Comparison of ENCODE assay signal across 8 cellular contexts in the genomic region with DNA sequence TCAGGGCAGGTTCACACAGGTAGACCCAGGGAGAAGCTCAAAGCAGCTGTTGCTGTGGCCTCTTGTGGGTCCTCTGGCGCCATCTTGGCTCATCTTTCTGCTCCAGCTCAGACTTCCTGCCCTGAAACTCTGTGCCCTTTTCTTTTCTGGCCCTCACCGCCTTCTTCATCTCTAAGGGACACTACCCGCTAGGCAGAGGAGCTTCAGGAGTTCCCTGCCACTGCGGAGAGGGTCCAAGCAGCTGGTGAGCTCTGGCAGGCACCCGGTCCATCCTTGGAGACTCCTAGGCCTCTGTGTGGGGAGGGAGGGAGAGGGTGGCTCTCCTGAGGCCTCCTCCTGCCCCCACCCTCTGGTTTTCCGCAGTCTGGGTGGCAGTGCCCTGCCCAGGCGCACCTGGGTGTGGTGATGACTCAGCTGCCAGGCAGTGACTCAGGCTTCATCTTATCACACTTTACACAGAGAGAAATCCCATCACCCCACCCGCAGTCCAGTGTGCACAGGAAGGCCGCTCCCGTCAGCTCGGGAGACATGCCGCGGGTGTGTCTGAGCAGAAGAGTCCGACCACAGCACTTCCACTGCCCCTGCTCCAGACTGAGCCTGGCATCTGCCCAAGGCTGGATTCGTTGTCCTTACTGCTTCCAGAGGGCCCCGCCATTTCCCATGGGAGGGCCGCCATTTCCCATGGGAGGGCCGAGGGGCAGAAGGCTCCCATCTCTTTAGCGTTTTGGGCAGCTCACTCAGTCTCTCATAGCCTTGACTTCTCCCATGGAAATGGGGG. TPM values are rescaled to one million over a fixed set of nuclear protein-coding genes. Genes with fewer than 3 reads are reported as not detected.
DNase-seq lines count a peak whose midpoint lies in the region; ATAC-seq, FAIRE-seq and TF ChIP-seq lines count a peak whose summit lies in the region.

No MANE protein-coding gene starts in this region.

- no peaks in the 10 kb centered on the region for H3K27me3 ChIP-seq in esophagus (ENCODE audit: control insufficient read depth in 1 of 2, insufficient read depth in 2 of 2, low read length in 2 of 2)
- no peaks in the 10 kb centered on the region for H3K27me3 ChIP-seq in pancreas

- DNase-seq in NCI-H2029 (lab: John Stamatoyannopoulos, UW) (peak; percentile 27), NCI-H2029 treated with DMSO at 0.1 percent for 48 hours (lab: John Stamatoyannopoulos, UW) (no peak), pancreas (peak in 4 of 6 donors; percentile 19 to 58 (median 56)), GDM1 (lab: John Stamatoyannopoulos, UW) (no peak), GM19238 (ENCODE audit: insufficient read length, low spot score) (no peak)
- DNase-seq in activated CD4-positive, alpha-beta T cell treated with anti-CD3 and anti-CD28 coated beads, Interleukin-2, amount 50 U/mL, for 1 hour = peak; percentile 55

- peaks cover 5 to 30% of the 10 kb centered on the region in 2 donors for H3K4me1 ChIP-seq in esophagus (ENCODE audit: control insufficient read depth in 2 of 2, insufficient read depth in 2 of 2, low read length in 1 of 2)
- peaks cover 0 to 8% (median 0%) of the 10 kb centered on the region in 3 donors for H3K4me1 ChIP-seq in pancreas

- no peak for TF ChIP-seq CTCF in pancreas (IDR thresholded peaks at IDR 0.05)

- peak; percentile 59 to 90 (median 84) for ATAC-seq in pancreas
- no peak for ATAC-seq in GM18520 (IDR thresholded peaks at IDR 0.05; ENCODE audit: unreplicated experiment)

- intact Hi-C loops in pancreas (cut with DNase I) = loop anchor here in 1 of 3 donors (10.0 kb wide), 1 partner anchor 51 kb away; no protein-coding TSS in a partner anchor

- H3K27ac ChIP-seq in esophagus (ENCODE audit: low read depth in 2 of 2, low read length in 1 of 2) (peak overlapping the region; percentile 93 to 99), pancreas (peak overlapping the region in 1 of 4 donors; percentile 27)

- H3K36me3 ChIP-seq in esophagus (ENCODE audit: control insufficient read depth in 2 of 2, insufficient read depth in 2 of 2, low read length in 1 of 2) (peaks cover 4% of the 10 kb centered on the region in 2 donors), pancreas (no peaks in the 10 kb centered on the region)

- WGBS in esophagus, 2 donors = 39 to 55% methylated on average over 15 to 19 of the region's 19 CpGs
- 81 to 82% methylated on average over 19 of the region's 19 CpGs for WGBS in pancreas, 2 donors

- H3K4me3 ChIP-seq in esophagus (ENCODE audit: low read depth in 1 of 2, low read length in 2 of 2) = no peak overlapping the region
- no peak overlapping the region for H3K4me3 ChIP-seq in pancreas

- H3K9me3 ChIP-seq in esophagus (ENCODE audit: control insufficient read depth in 2 of 2, insufficient read depth in 1 of 2, low read depth in 1 of 2, low read length in 1 of 2) (no peaks in the 10 kb centered on the region), pancreas (no peaks in the 10 kb centered on the region)

- no peak for FAIRE-seq in pancreas (lab: Jason Lieb, UNC)

RNA-seq across cellular contexts. Expression of gene NT5C, which starts 7.3 kb away (rescaled TPM):
- polyA plus RNA-seq in esophagus (10 to 100 TPM; 64.2 to 79.0 TPM), pancreas (10 to 100 TPM; 62.5 to 76.3 TPM)
- total RNA-seq in pancreas = 10 to 100 TPM; 14.4 to 32.3 (median 18.7) TPM

RNA-seq across cellular contexts. Expression of gene ARMC7, which starts 14.5 kb away (rescaled TPM):
- 1 to 10 TPM; 6.3 to 7.0 TPM for polyA plus RNA-seq in esophagus
- total RNA-seq in pancreas = 1 to 10 TPM; 2.3 to 7.4 (median 3.4) TPM
- polyA plus RNA-seq in pancreas = 1 to 10 TPM; 5.7 to 6.3 TPM

RNA-seq across cellular contexts. Expression of gene JPT1, which starts 30.1 kb away (rescaled TPM):
- polyA plus RNA-seq in esophagus (100 to 1,000 TPM; 292 to 300 TPM), pancreas (10 to 100 TPM; 21.8 to 33.1 TPM)
- 10 to 100 TPM in 3 of 6 donors, 1 to 10 TPM in 3; 7.5 to 32.9 (median 11.9) TPM for total RNA-seq in pancreas

RNA-seq across cellular contexts. Expression of gene SLC16A5, which starts 36.5 kb away (rescaled TPM):
- 1 to 10 TPM; 8.7 to 10.0 TPM for polyA plus RNA-seq in esophagus
- total RNA-seq in pancreas = 1 to 10 TPM; 2.2 to 5.2 (median 4.0) TPM
- 1 to 10 TPM; 7.8 to 8.8 TPM for polyA plus RNA-seq in pancreas

RNA-seq across cellular contexts. Expression of gene SUMO2, which starts 58.5 kb away (rescaled TPM):
- polyA plus RNA-seq in esophagus (10 to 100 TPM; 68.8 to 76.0 TPM), pancreas (10 to 100 TPM; 38.1 to 62.6 TPM)
- 100 to 1,000 TPM; 102 to 178 (median 141) TPM for total RNA-seq in pancreas

Comparison
In these comparisons a context has a peak if more than half of its experiments do, and no peak if none do; other contexts are left out.
1. DNase-seq: peak in NCI-H2029 (single experiment), activated CD4-positive, alpha-beta T cell treated with anti-CD3 and anti-CD28 coated beads, Interleukin-2, amount 50 U/mL, for 1 hour (single experiment) and pancreas (4 of 6); none in NCI-H2029 treated with DMSO at 0.1 percent for 48 hours (single experiment), GDM1 (single experiment) and GM19238 (single experiment).
2. RNA of gene JPT1, which starts 30.1 kb away (polyA plus RNA-seq): 292 to 300 TPM in esophagus; 21.8 to 33.1 TPM in pancreas; every median in the first group is over 4 times any median in the second.